Comparison of ENCODE assay signal across 19 cellular contexts in genomic region chr6:168242655-168243225, GRCh38.
"Had no signal": no experiment of that assay in that cellular context is flagged by ENCODE, and none has a peak within 500 bp of the region (broad histone marks: within the 10 kb centered on the region; RNA-seq: fewer than 3 reads in every experiment).

No MANE protein-coding gene starts in this region.

- H3K9me3 ChIP-seq: esophagus muscularis mucosa, gastrocnemius medialis, ovary, stomach, thoracic aorta, transverse colon had no signal

- H3K4me3 ChIP-seq: esophagus muscularis mucosa, gastrocnemius medialis, ovary, stomach, thoracic aorta, transverse colon had no signal

- H3K27me3 ChIP-seq: esophagus muscularis mucosa, gastrocnemius medialis, ovary, transverse colon had no signal

- ATAC-seq: effector memory CD8-positive, alpha-beta T cell; gastrocnemius medialis; left cardiac atrium; right cardiac atrium had no signal

- DNase-seq: effector memory CD8-positive, alpha-beta T cell; gastrocnemius medialis; glutamatergic neuron; immature natural killer cell; left cardiac atrium; mesendoderm; naive B cell; nephron progenitor cell; ovary; right cardiac atrium; stimulated activated CD4-positive, alpha-beta T cell treated with anti-CD3 and anti-CD28 coated beads, Interleukin-4, amount 100 ng/mL, for 1 hour; stimulated activated CD8-positive, alpha-beta memory T cell treated with anti-CD3 and anti-CD28 coated beads, Interleukin-4, amount 100 ng/mL, for 48 hours; stomach; substantia nigra; transverse colon had no signal

- FAIRE-seq: keratinocyte had no signal

- H3K36me3 ChIP-seq: esophagus muscularis mucosa, gastrocnemius medialis, ovary, stomach, thoracic aorta, transverse colon had no signal

- H3K27ac ChIP-seq: epithelial cell of prostate, esophagus muscularis mucosa, gastrocnemius medialis, ovary, stomach, thoracic aorta, transverse colon had no signal
